In the genomic region with DNA sequence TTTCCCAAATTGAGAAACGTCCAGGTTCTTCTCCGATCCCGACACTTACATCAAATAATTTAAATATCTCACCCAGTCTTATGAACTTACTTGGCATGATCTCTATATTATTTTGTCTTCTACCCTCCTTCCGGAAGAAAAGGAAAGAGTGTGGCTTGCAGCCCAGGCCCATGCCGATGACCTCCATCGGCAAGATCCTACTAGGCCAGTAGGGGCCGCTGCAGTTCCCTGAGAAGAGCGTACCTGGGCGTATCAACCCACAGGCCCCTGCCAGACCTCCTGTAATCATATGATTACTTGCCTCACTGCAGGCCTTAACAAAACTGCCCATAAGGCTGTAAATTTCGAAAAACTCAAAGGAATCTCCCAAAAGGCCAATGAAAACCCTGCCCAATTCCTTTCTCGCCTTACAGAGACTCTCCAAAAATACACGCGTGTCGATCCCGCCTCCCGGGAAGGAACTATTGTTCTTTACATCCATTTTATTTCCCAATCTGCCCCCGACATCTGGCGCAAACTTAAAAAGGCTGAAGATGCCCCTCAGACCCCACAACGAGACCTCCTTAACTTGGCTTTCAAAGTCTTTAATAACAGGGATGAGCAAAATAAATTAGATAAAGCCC, we compare ENCODE assay signal across 8 cellular contexts.
DNase-seq lines count a peak whose midpoint lies in the region; ATAC-seq and TF ChIP-seq lines count a peak whose summit lies in the region.

No MANE protein-coding gene starts in this region.

- H3K4me3 ChIP-seq in DOHH2 (ENCODE audit: low read length): peak overlapping the region; percentile 41
- H3K4me3 ChIP-seq in lung: no peak overlapping the region

- peaks cover 23% of the 10 kb centered on the region for H3K27me3 ChIP-seq in DOHH2 (ENCODE audit: control insufficient read depth, low read length)
- H3K27me3 ChIP-seq in lung (ENCODE audit: control insufficient read depth, insufficient read depth): no peaks in the 10 kb centered on the region

- H3K36me3 ChIP-seq in DOHH2 (ENCODE audit: control insufficient read depth, low read length) (no peaks in the 10 kb centered on the region), lung (ENCODE audit: control insufficient read depth in 2 of 2, insufficient read depth in 2 of 2, low read length in 2 of 2) (peaks cover 0 to 3% of the 10 kb centered on the region in 2 donors)

- DNase-seq in NCI-H460 (ENCODE audit: extremely low read depth, low read depth): peak; percentile 86
- peak; percentile 39 to 59 for DNase-seq in activated CD4-positive, alpha-beta T cell treated with anti-CD3 and anti-CD28 coated beads, Interleukin-2, amount 50 U/mL, for 24 hours (ENCODE audit: low read depth in 1 of 2, low spot score in 1 of 2)
- DNase-seq in dermis microvascular lymphatic vessel endothelial cell (ENCODE audit: low read depth in 2 of 2): peak; percentile 63 to 83
- peak; percentile 78 for DNase-seq in lung (ENCODE audit: low spot score)
- DNase-seq in stimulated activated CD4-positive, alpha-beta T cell treated with anti-CD3 and anti-CD28 coated beads, TNF-alpha, amount 100 ng/mL, for 4 hours (ENCODE audit: low read depth in 3 of 3): peak; percentile 52 to 56 (median 55)

- 44 to 47% methylated on average over 19 of the region's 19 CpGs for WGBS in lung, 2 donors

- H3K27ac ChIP-seq in DOHH2 (ENCODE audit: low read depth, low read length) (no peak overlapping the region), lung (ENCODE audit: low read depth in 1 of 2, low read length in 1 of 2) (no peak overlapping the region)

- H3K9me3 ChIP-seq in DOHH2 (ENCODE audit: control insufficient read depth, insufficient read depth, low read length) (no peaks in the 10 kb centered on the region), lung (ENCODE audit: control insufficient read depth in 2 of 2, insufficient read depth in 1 of 2, low read length in 1 of 2) (no peaks in the 10 kb centered on the region)

- H4K20me1 ChIP-seq in DOHH2 (ENCODE audit: control insufficient read depth, insufficient read depth, low read depth, low read length): no peaks in the 10 kb centered on the region

- TF ChIP-seq CTCF in DOHH2 (IDR thresholded peaks at IDR 0.05; ENCODE audit: low read depth, low read length, poor library complexity, severe bottlenecking): peak; percentile 85
- TF ChIP-seq CTCF in lung (IDR thresholded peaks at IDR 0.05; ENCODE audit: control extremely low read depth, extremely low read depth): peak; percentile 66

- H3K4me2 ChIP-seq in DOHH2 (ENCODE audit: low read length): peak overlapping the region; percentile 47

- ATAC-seq in HG02885 (IDR thresholded peaks at IDR 0.05; ENCODE audit: poor library complexity, unreplicated experiment) (peak; percentile 74), lung (ENCODE audit: insufficient read depth, low FRiP score) (peak; percentile 93), HG03521 (IDR thresholded peaks at IDR 0.05; ENCODE audit: unreplicated experiment) (no peak)

- H3K4me1 ChIP-seq in DOHH2 (ENCODE audit: control insufficient read depth, low read length) (peaks cover 20% of the 10 kb centered on the region), lung (ENCODE audit: control insufficient read depth in 2 of 2, insufficient read depth in 2 of 2, low read length in 2 of 2) (no peaks in the 10 kb centered on the region)

- no peaks in the 10 kb centered on the region for H3F3A ChIP-seq in DOHH2 (ENCODE audit: control insufficient read depth, insufficient read depth)

- H3K79me2 ChIP-seq in DOHH2 (ENCODE audit: control insufficient read depth, low read length): no peaks in the 10 kb centered on the region

- no peaks in the 10 kb centered on the region for H3K9me2 ChIP-seq in DOHH2 (replicated peaks; ENCODE audit: control insufficient read depth, low read length)
